In the genomic region with DNA sequence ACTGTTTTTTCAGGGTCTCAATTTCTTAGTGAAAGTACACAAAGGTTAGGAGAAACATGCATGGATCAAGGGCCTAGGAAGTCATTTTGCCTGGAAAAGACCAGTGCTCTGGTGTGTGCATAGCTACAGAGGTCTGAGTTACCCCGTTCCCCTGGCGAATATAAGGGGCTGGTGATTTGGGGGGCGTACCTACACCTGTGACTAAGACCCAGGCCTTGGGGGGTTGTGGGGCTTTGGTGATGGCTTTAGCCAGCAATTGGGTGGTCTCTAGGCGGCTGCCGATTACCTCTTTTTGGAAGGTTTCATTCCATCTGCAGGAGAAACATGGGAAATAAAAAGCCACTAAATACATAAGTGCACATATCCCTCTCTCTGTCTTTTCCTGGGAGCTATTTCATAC, we compare ENCODE assay signal across 8 cellular contexts. TPM values are rescaled to one million over a fixed set of nuclear protein-coding genes. Genes with fewer than 3 reads are reported as not detected.
DNase-seq lines count a peak whose midpoint lies in the region; ATAC-seq, FAIRE-seq and TF ChIP-seq lines count a peak whose summit lies in the region.

No MANE protein-coding gene starts in this region.

- no peaks in the 10 kb centered on the region for H3K27me3 ChIP-seq in keratinocyte (ENCODE audit: control insufficient read depth, extremely low read depth, insufficient read depth, low read length)

- no peaks in the 10 kb centered on the region for H3K9me3 ChIP-seq in keratinocyte (ENCODE audit: control insufficient read depth, low read depth, low read length)

- no peak for FAIRE-seq in keratinocyte (lab: Jason Lieb, UNC)

- peaks cover 31 to 52% of the 10 kb centered on the region in 2 experiments for H3K36me3 ChIP-seq in keratinocyte (ENCODE audit: control insufficient read depth in 2 of 2, extremely low read depth in 1 of 2, insufficient read depth in 2 of 2, low read length in 2 of 2)

- H3K4me3 Mint-ChIP-seq in activated CD4-positive, alpha-beta T cell treated with anti-CD3 and anti-CD28 coated beads, Interleukin-2, amount 10 ng/mL, durations not matched to agents 7 days and 5 days, result peak overlapping the region; percentile 90
- H3K4me3 Mint-ChIP-seq in activated naive CD8-positive, alpha-beta T cell treated with anti-CD3 and anti-CD28 coated beads, Interleukin-2, amount 50 U/mL, for 24 hours, result peak overlapping the region; percentile 97

- dilution Hi-C loops in keratinocyte (cut with MboI; ENCODE audit: extremely low pct_ligation_motif_present, low sequenced_read_pairs), result no loop called here

- DNase-seq in activated CD4-positive, alpha-beta T cell treated with anti-CD3 and anti-CD28 coated beads, Interleukin-2, amount 10 ng/mL, durations not matched to agents 7 days and 5 days, result no peak
- DNase-seq in activated CD4-positive, alpha-beta T cell treated with anti-CD3 and anti-CD28 coated beads, Interleukin-2, amount 50 U/mL, for 48 hours, result no peak
- no peak for DNase-seq in activated naive CD8-positive, alpha-beta T cell treated with anti-CD3 and anti-CD28 coated beads, Interleukin-2, amount 50 U/mL, for 24 hours
- DNase-seq in keratinocyte (ENCODE audit: low read depth, low spot score), result no peak
- no peak for DNase-seq in hepatic stellate cell (ENCODE audit: low spot score)

- H3K4me3 ChIP-seq in keratinocyte (ENCODE audit: control insufficient read depth in 2 of 3, extremely low read depth in 1 of 3, insufficient read depth in 2 of 3, low read depth in 1 of 3, low read length in 3 of 3), result peak overlapping the region; percentile 61 to 97 (median 69)

- TF ChIP-seq CTCF in keratinocyte (optimal IDR thresholded peaks at IDR 0.05 in 1 of 3, IDR thresholded peaks at IDR 0.05 in 1 of 3, conservative IDR thresholded peaks at IDR 0.05 in 1 of 3; ENCODE audit: extremely low read depth in 1 of 3, insufficient read depth in 2 of 3, low read length in 3 of 3), result no peak

- H3K9ac ChIP-seq in keratinocyte (ENCODE audit: control insufficient read depth, extremely low read depth, insufficient read depth, low read length), result peak overlapping the region; percentile 90

- no peaks in the 10 kb centered on the region for H3K27me3 Mint-ChIP-seq in activated CD4-positive, alpha-beta T cell treated with anti-CD3 and anti-CD28 coated beads, Interleukin-2, amount 10 ng/mL, durations not matched to agents 7 days and 5 days
- no peaks in the 10 kb centered on the region for H3K27me3 Mint-ChIP-seq in activated naive CD8-positive, alpha-beta T cell treated with anti-CD3 and anti-CD28 coated beads, Interleukin-2, amount 50 U/mL, for 24 hours

- H3K9me3 Mint-ChIP-seq in activated CD4-positive, alpha-beta T cell treated with anti-CD3 and anti-CD28 coated beads, Interleukin-2, amount 10 ng/mL, durations not matched to agents 7 days and 5 days, result no peaks in the 10 kb centered on the region
- no peaks in the 10 kb centered on the region for H3K9me3 Mint-ChIP-seq in activated naive CD8-positive, alpha-beta T cell treated with anti-CD3 and anti-CD28 coated beads, Interleukin-2, amount 50 U/mL, for 24 hours

- no peak overlapping the region for H2AFZ ChIP-seq in keratinocyte (ENCODE audit: control insufficient read depth, low read length)

- CTCF ChIA-PET in activated CD4-positive, alpha-beta T cell treated with anti-CD3 and anti-CD28 coated beads, Interleukin-2, amount 10 ng/mL, durations not matched to agents 7 days and 5 days (lab: Charles Lee), result interaction anchor here (0.9 to 5.1 kb wide), 4 partner anchors 11 to 226 kb away, joined by 3 to 57 read pairs (median 4); a partner anchor contains a TSS

- H3K27ac ChIP-seq in keratinocyte (ENCODE audit: control insufficient read depth, insufficient read depth, low read length), result peak overlapping the region; percentile 90
- peak overlapping the region; percentile 98 for H3K27ac ChIP-seq in temporal lobe (ENCODE audit: low read depth, low read length)

- no peaks in the 10 kb centered on the region for H4K20me1 ChIP-seq in keratinocyte (ENCODE audit: control insufficient read depth, extremely low read depth, insufficient read depth, low read length)

- H3K4me2 ChIP-seq in keratinocyte (ENCODE audit: control insufficient read depth, extremely low read depth, insufficient read depth, low read depth, low read length), result peak overlapping the region; percentile 74

- no peak for ATAC-seq in activated naive CD8-positive, alpha-beta T cell treated with anti-CD3 and anti-CD28 coated beads, Interleukin-2, amount 50 U/mL, for 24 hours
- ATAC-seq in HG03432 (IDR thresholded peaks at IDR 0.05; ENCODE audit: unreplicated experiment) (no peak), HG02642 (IDR thresholded peaks at IDR 0.05; ENCODE audit: poor library complexity, unreplicated experiment) (no peak)

- peak overlapping the region; percentile 96 for H3K27ac Mint-ChIP-seq in activated CD4-positive, alpha-beta T cell treated with anti-CD3 and anti-CD28 coated beads, Interleukin-2, amount 10 ng/mL, durations not matched to agents 7 days and 5 days
- peak overlapping the region; percentile 98 for H3K27ac Mint-ChIP-seq in activated naive CD8-positive, alpha-beta T cell treated with anti-CD3 and anti-CD28 coated beads, Interleukin-2, amount 50 U/mL, for 24 hours

- H3K4me1 Mint-ChIP-seq in activated CD4-positive, alpha-beta T cell treated with anti-CD3 and anti-CD28 coated beads, Interleukin-2, amount 10 ng/mL, durations not matched to agents 7 days and 5 days, result peaks cover 63% of the 10 kb centered on the region
- H3K4me1 Mint-ChIP-seq in activated naive CD8-positive, alpha-beta T cell treated with anti-CD3 and anti-CD28 coated beads, Interleukin-2, amount 50 U/mL, for 24 hours, result peaks cover 61% of the 10 kb centered on the region

- POLR2A ChIA-PET in activated CD4-positive, alpha-beta T cell treated with anti-CD3 and anti-CD28 coated beads, Interleukin-2, amount 10 ng/mL, durations not matched to agents 7 days and 5 days (lab: Charles Lee), result interaction anchor here (0.6 to 1.6 kb wide), 4 partner anchors 10 to 232 kb away, joined by 3 to 6 read pairs (median 6); a partner anchor contains a TSS

- no peaks in the 10 kb centered on the region for H3K9me1 ChIP-seq in keratinocyte (ENCODE audit: control insufficient read depth, extremely low read depth, insufficient read depth, low read length)

- peaks cover 12% of the 10 kb centered on the region for H3K4me1 ChIP-seq in keratinocyte (ENCODE audit: control insufficient read depth, extremely low read depth, insufficient read depth, low read length)

- H3K79me2 ChIP-seq in keratinocyte (ENCODE audit: control insufficient read depth, insufficient read depth, low read length), result peaks cover 21% of the 10 kb centered on the region

- H3K36me3 Mint-ChIP-seq in activated CD4-positive, alpha-beta T cell treated with anti-CD3 and anti-CD28 coated beads, Interleukin-2, amount 10 ng/mL, durations not matched to agents 7 days and 5 days (ENCODE audit: low read depth), result peaks cover 53% of the 10 kb centered on the region
- H3K36me3 Mint-ChIP-seq in activated naive CD8-positive, alpha-beta T cell treated with anti-CD3 and anti-CD28 coated beads, Interleukin-2, amount 50 U/mL, for 24 hours (ENCODE audit: low read depth), result peaks cover 38% of the 10 kb centered on the region

RNA-seq across cellular contexts. Expression of a gene that starts 1.1 kb away (rescaled TPM):
- 10 to 100 TPM; 52.8 to 54.9 TPM for total RNA-seq in activated CD4-positive, alpha-beta T cell treated with anti-CD3 and anti-CD28 coated beads, Interleukin-2, amount 10 ng/mL, durations not matched to agents 7 days and 5 days
- 25.3 to 31.1 TPM (median 27.4 TPM) in 3 replicates for polyA plus RNA-seq in keratinocyte
- 1.6 TPM for polyA plus RNA-seq in keratinocyte (2011; ENCODE audit: low read depth)
- 12.9 and 25.7 TPM in 2 replicates for polyA plus RNA-seq in keratinocyte (2011; cell fraction: cytosol; rRNA removed)
- 82.1 and 87.4 TPM in 2 replicates for polyA plus RNA-seq in keratinocyte (2011; cell fraction: nucleus; rRNA removed)
- 23.7 and 29.3 TPM in 2 replicates for polyA plus RNA-seq in keratinocyte (2012; ENCODE audit: low replicate concordance)
- polyA minus RNA-seq in keratinocyte, result 7.9 to 14.1 TPM (median 8.1 TPM) in 3 replicates
- polyA minus RNA-seq in keratinocyte (2011; cell fraction: cytosol; rRNA and poly(A)+ RNA removed), result 14.2 TPM
- 7.8 and 9.8 TPM in 2 replicates for polyA minus RNA-seq in keratinocyte (2011; cell fraction: nucleus; rRNA and poly(A)+ RNA removed)
- 17.0 TPM for total RNA-seq in temporal lobe

RNA-seq across cellular contexts. Expression of a gene that starts 11.7 kb away (rescaled TPM):
- 10 to 100 TPM; 59.7 to 71.5 TPM for total RNA-seq in activated CD4-positive, alpha-beta T cell treated with anti-CD3 and anti-CD28 coated beads, Interleukin-2, amount 10 ng/mL, durations not matched to agents 7 days and 5 days
- 20.4 to 26.0 TPM (median 25.6 TPM) in 3 replicates for polyA plus RNA-seq in keratinocyte
- polyA plus RNA-seq in keratinocyte (2011; ENCODE audit: low read depth), result 11.0 TPM
- 19.1 and 19.4 TPM in 2 replicates for polyA plus RNA-seq in keratinocyte (2011; cell fraction: cytosol; rRNA removed)
- polyA plus RNA-seq in keratinocyte (2011; cell fraction: nucleus; rRNA removed), result 59.1 and 62.5 TPM in 2 replicates
- polyA plus RNA-seq in keratinocyte (2012; ENCODE audit: low replicate concordance), result 29.5 and 38.1 TPM in 2 replicates
- 30.4 to 55.1 TPM (median 36.3 TPM) in 3 replicates for polyA minus RNA-seq in keratinocyte
- 18.2 TPM for polyA minus RNA-seq in keratinocyte (2011; cell fraction: cytosol; rRNA and poly(A)+ RNA removed)
- 30.8 and 40.9 TPM in 2 replicates for polyA minus RNA-seq in keratinocyte (2011; cell fraction: nucleus; rRNA and poly(A)+ RNA removed)
- total RNA-seq in temporal lobe, result 13.0 TPM

RNA-seq across cellular contexts. Expression of a gene that starts 12.0 kb away (rescaled TPM):
- total RNA-seq in activated CD4-positive, alpha-beta T cell treated with anti-CD3 and anti-CD28 coated beads, Interleukin-2, amount 10 ng/mL, durations not matched to agents 7 days and 5 days, result 1 to 10 TPM; 5.2 to 5.3 TPM
- 1.1 to 1.8 TPM (median 1.6 TPM) in 3 replicates for polyA plus RNA-seq in keratinocyte
- 0.26 TPM for polyA plus RNA-seq in keratinocyte (2011; ENCODE audit: low read depth)
- 0.83 and 1.0 TPM in 2 replicates for polyA plus RNA-seq in keratinocyte (2011; cell fraction: cytosol; rRNA removed)
- polyA plus RNA-seq in keratinocyte (2011; cell fraction: nucleus; rRNA removed), result 7.6 and 8.3 TPM in 2 replicates
- polyA plus RNA-seq in keratinocyte (2012; ENCODE audit: low replicate concordance), result 0.65 and 1.2 TPM in 2 replicates
- polyA minus RNA-seq in keratinocyte, result 0.26 to 1.6 TPM (median 0.59 TPM) in 3 replicates
- polyA minus RNA-seq in keratinocyte (2011; cell fraction: cytosol; rRNA and poly(A)+ RNA removed), result not detected
- 0.32 and 1.1 TPM in 2 replicates for polyA minus RNA-seq in keratinocyte (2011; cell fraction: nucleus; rRNA and poly(A)+ RNA removed)
- 0.25 TPM for total RNA-seq in temporal lobe

RNA-seq across cellular contexts. Expression of a gene that starts 42.7 kb away (rescaled TPM):
- under 1 TPM; 0.23 to 0.35 TPM for total RNA-seq in activated CD4-positive, alpha-beta T cell treated with anti-CD3 and anti-CD28 coated beads, Interleukin-2, amount 10 ng/mL, durations not matched to agents 7 days and 5 days
- polyA plus RNA-seq in keratinocyte, result 4.9 to 9.0 TPM (median 6.5 TPM) in 3 replicates
- 1.2 TPM for polyA plus RNA-seq in keratinocyte (2011; ENCODE audit: low read depth)
- polyA plus RNA-seq in keratinocyte (2011; cell fraction: cytosol; rRNA removed), result 3.4 and 4.3 TPM in 2 replicates
- 22.8 and 30.1 TPM in 2 replicates for polyA plus RNA-seq in keratinocyte (2011; cell fraction: nucleus; rRNA removed)
- polyA plus RNA-seq in keratinocyte (2012; ENCODE audit: low replicate concordance), result 4.4 and 6.6 TPM in 2 replicates
- 10.8 to 22.1 TPM (median 18.5 TPM) in 3 replicates for polyA minus RNA-seq in keratinocyte
- 10.9 TPM for polyA minus RNA-seq in keratinocyte (2011; cell fraction: cytosol; rRNA and poly(A)+ RNA removed)
- 25.7 and 35.4 TPM in 2 replicates for polyA minus RNA-seq in keratinocyte (2011; cell fraction: nucleus; rRNA and poly(A)+ RNA removed)
- 14.5 TPM for total RNA-seq in temporal lobe
